ENCODE assay signal across 8 cellular contexts in genomic region chr12:115871714-115872113, GRCh38.
A peak's percentile ranks its signal among the peaks of the same experiment; 100 is the strongest.
DNase-seq lines count a peak whose midpoint lies in the region; ATAC-seq and TF ChIP-seq lines count a peak whose summit lies in the region.

No MANE protein-coding gene starts in this region.

- no peak overlapping the region for H3K4me3 Mint-ChIP-seq in nephron

- peak; percentile 61 for DNase-seq in ELR (ENCODE audit: low read depth)
- DNase-seq in NCI-H526 (lab: John Stamatoyannopoulos, UW): peak; percentile 66 to 84
- no peak for DNase-seq in coronary artery (ENCODE audit: low spot score)
- no peak for DNase-seq in epidermal melanocyte (ENCODE audit: insufficient read length, low spot score)

- no peak overlapping the region for H3K4me3 ChIP-seq in coronary artery

- H3K36me3 Mint-ChIP-seq in nephron (ENCODE audit: low read depth): no peaks in the 10 kb centered on the region

- H3K27ac Mint-ChIP-seq in nephron: no peak overlapping the region

- peak; percentile 68 for ATAC-seq in HG02759 (IDR thresholded peaks at IDR 0.05; ENCODE audit: unreplicated experiment)
- ATAC-seq in GM19467 (IDR thresholded peaks at IDR 0.05; ENCODE audit: unreplicated experiment): no peak
- no peak for ATAC-seq in HG02884 (IDR thresholded peaks at IDR 0.05; ENCODE audit: unreplicated experiment)

- H3K4me1 Mint-ChIP-seq in nephron: peaks cover 30% of the 10 kb centered on the region

- no peak overlapping the region for H3K27ac ChIP-seq in coronary artery

- peaks cover 7% of the 10 kb centered on the region for H3K27me3 Mint-ChIP-seq in nephron (ENCODE audit: low read depth)

- peaks cover 3% of the 10 kb centered on the region for H3K9me3 Mint-ChIP-seq in nephron

- TF ChIP-seq CTCF in coronary artery (IDR thresholded peaks at IDR 0.05): peak; percentile 24
- peak; percentile 25 to 52 (median 47) for TF ChIP-seq CTCF in nephron (IDR thresholded peaks at IDR 0.05; ENCODE audit: unreplicated experiment in 3 of 3)

Comparison
In these comparisons a context has a peak if more than half of its experiments do, and no peak if none do; other contexts are left out.
1. DNase-seq: peak in ELR (single experiment) and NCI-H526 (2 of 2); none in coronary artery (single experiment) and epidermal melanocyte (single experiment).